1 cellular context compared by ENCODE assay signal in genomic region chr2:231425811-231426703, GRCh38.
A peak's percentile ranks its signal among the peaks of the same experiment; 100 is the strongest.
TF ChIP-seq lines count a peak whose summit lies in the region.

No MANE protein-coding gene starts in this region.

TF ChIP-seq in GM12878, 131 proteins besides CTCF, POLR2A, EP300 and RAD21 (continued from another document):
- TF ChIP-seq CEBPZ (IDR thresholded peaks at IDR 0.05; ENCODE audit: low read depth, low read length) (no peak), ZBED1 (IDR thresholded peaks at IDR 0.05; ENCODE audit: borderline replicate concordance) (no peak), IRF5 (IDR thresholded peaks at IDR 0.05; ENCODE audit: borderline replicate concordance) (no peak), IKZF2 (IDR thresholded peaks at IDR 0.05) (no peak; a peak in 2 of 4 replicates), MLLT1 (IDR thresholded peaks at IDR 0.05) (peak; percentile 52; the same call in 1 of the 2 replicates), CREM (IDR thresholded peaks at IDR 0.05; ENCODE audit: low read depth) (peak; percentile 25; the same call in 1 of the 2 replicates), ZBTB11 (CRISPR knock-in tag; IDR thresholded peaks at IDR 0.05) (no peak)
